ENCODE assay signal across 11 cellular contexts in the genomic region with DNA sequence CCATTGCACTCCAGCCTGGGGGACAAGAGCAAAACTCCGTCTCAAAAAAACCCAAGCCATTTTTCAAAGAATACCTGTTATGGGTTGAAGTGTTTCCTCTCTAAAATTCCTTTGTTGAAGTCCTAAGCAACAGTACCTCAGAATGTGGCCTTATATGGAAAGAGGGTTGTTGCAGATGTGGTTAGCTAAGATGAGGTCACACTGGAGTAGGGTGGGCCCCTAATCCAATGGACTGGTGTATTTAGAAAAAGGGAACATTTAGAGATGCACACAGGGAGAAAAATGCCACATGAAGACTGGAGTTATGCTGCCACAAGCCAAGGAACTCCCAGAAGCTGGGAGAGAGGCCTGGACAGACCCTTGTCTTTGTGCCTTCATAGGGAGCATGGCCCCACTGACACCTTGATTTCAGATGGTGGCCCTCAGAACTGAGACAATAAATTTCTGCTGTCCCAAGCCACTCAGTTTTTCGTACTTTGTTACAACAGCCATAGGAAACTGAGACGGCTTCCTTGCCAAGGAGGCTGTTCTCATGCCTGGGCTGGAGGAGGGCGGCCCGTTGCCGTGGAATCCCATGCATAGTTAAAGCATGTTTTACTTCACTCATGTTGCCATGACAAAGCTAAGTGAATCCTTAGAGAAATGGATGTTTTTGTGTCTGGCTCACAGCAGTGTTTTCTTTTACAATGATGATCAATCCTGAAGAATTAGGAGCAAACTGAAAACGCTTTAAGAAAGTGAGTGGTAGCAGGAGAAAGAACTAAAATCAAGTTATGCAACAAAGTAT. TPM values are rescaled to one million over a fixed set of nuclear protein-coding genes. Genes with fewer than 3 reads are reported as not detected.
DNase-seq lines count a peak whose midpoint lies in the region; ATAC-seq and TF ChIP-seq lines count a peak whose summit lies in the region.
"Had no signal": no experiment of that assay in that cellular context is flagged by ENCODE, and none has a peak within 500 bp of the region (broad histone marks: within the 10 kb centered on the region; RNA-seq: fewer than 3 reads in every experiment).

No MANE protein-coding gene starts in this region.

- ATAC-seq in CD4-positive, alpha-beta T cell (ENCODE audit: poor library complexity) = no peak
- peak; percentile 39 for ATAC-seq in activated CD8-positive, alpha-beta T cell treated with anti-CD3 and anti-CD28 coated beads for 36 hours
- no peak for ATAC-seq in HG03378 (IDR thresholded peaks at IDR 0.05; ENCODE audit: unreplicated experiment)
- ATAC-seq in omental fat pad (ENCODE audit: low FRiP score) = no peak

- no peaks in the 10 kb centered on the region for H3K27me3 ChIP-seq in CD4-positive, alpha-beta T cell (ENCODE audit: control insufficient read depth, insufficient read depth, low read length)
- H3K27me3 ChIP-seq: upper lobe of left lung had no signal

- H3K27ac Mint-ChIP-seq in CD4-positive, alpha-beta T cell = peak overlapping the region; percentile 85
- H3K27ac Mint-ChIP-seq in activated CD8-positive, alpha-beta T cell treated with anti-CD3 and anti-CD28 coated beads for 36 hours = peak overlapping the region; percentile 72
- peak overlapping the region; percentile 10 for H3K27ac Mint-ChIP-seq in progenitor cell of endocrine pancreas

- H3K4me3 ChIP-seq in foreskin fibroblast (ENCODE audit: low read depth in 1 of 2, low read length in 2 of 2) = no peak overlapping the region
- H3K4me3 ChIP-seq: upper lobe of left lung had no signal

- H3K36me3 Mint-ChIP-seq in CD4-positive, alpha-beta T cell (ENCODE audit: low read depth) = peaks cover 65% of the 10 kb centered on the region
- H3K36me3 Mint-ChIP-seq in activated CD8-positive, alpha-beta T cell treated with anti-CD3 and anti-CD28 coated beads for 36 hours (ENCODE audit: low read depth) = peaks cover 47% of the 10 kb centered on the region
- H3K36me3 Mint-ChIP-seq in progenitor cell of endocrine pancreas (ENCODE audit: insufficient read depth) = peaks cover 13% of the 10 kb centered on the region

- H3K27ac ChIP-seq in CD4-positive, alpha-beta T cell (ENCODE audit: low read depth, low read length) = no peak overlapping the region
- H3K27ac ChIP-seq: upper lobe of left lung had no signal

- H3K9me3 ChIP-seq in CD4-positive, alpha-beta T cell (ENCODE audit: control insufficient read depth, low read length) = no peaks in the 10 kb centered on the region
- H3K9me3 ChIP-seq: upper lobe of left lung had no signal

- CTCF ChIA-PET in CD4-positive, alpha-beta T cell (lab: Charles Lee) = no interaction called here
- CTCF ChIA-PET in activated CD8-positive, alpha-beta T cell treated with anti-CD3 and anti-CD28 coated beads for 36 hours (lab: Charles Lee) = no interaction called here

- DNase-seq in CD4-positive, alpha-beta T cell = no peak
- no peak for DNase-seq in activated CD8-positive, alpha-beta T cell treated with anti-CD3 and anti-CD28 coated beads for 36 hours
- peak; percentile 31 to 71 for DNase-seq in foreskin fibroblast
- DNase-seq in progenitor cell of endocrine pancreas (ENCODE audit: low spot score, unreplicated experiment) = no peak
- no peak for DNase-seq in superior temporal gyrus (ENCODE audit: extremely low spot score)
- DNase-seq in NCI-H774 (lab: John Stamatoyannopoulos, UW) = no peak
- no peak for DNase-seq in omental fat pad (ENCODE audit: low spot score)
- DNase-seq: activated CD8-positive, alpha-beta memory T cell treated with anti-CD3 and anti-CD28 coated beads, Interleukin-2, amount 50 U/mL, for 48 hours; NCI-H226 had no signal

- POLR2A ChIA-PET in CD4-positive, alpha-beta T cell (lab: Charles Lee) = interaction anchor here (9.0 kb wide), 1 partner anchor 16 kb away, joined by 105 read pairs; a partner anchor contains a TSS
- POLR2A ChIA-PET in activated CD8-positive, alpha-beta T cell treated with anti-CD3 and anti-CD28 coated beads for 36 hours (lab: Charles Lee) = no interaction called here

- H3K27me3 Mint-ChIP-seq in CD4-positive, alpha-beta T cell = no peaks in the 10 kb centered on the region
- no peaks in the 10 kb centered on the region for H3K27me3 Mint-ChIP-seq in activated CD8-positive, alpha-beta T cell treated with anti-CD3 and anti-CD28 coated beads for 36 hours
- no peaks in the 10 kb centered on the region for H3K27me3 Mint-ChIP-seq in progenitor cell of endocrine pancreas

- intact Hi-C loops in CD4-positive, alpha-beta T cell (cut with DNase I, micrococcal nuclease) = no loop called here
- intact Hi-C loops in activated CD8-positive, alpha-beta T cell treated with anti-CD3 and anti-CD28 coated beads for 36 hours (cut with micrococcal nuclease) = no loop called here

- peaks cover 47% of the 10 kb centered on the region for H3K4me1 Mint-ChIP-seq in CD4-positive, alpha-beta T cell (ENCODE audit: low read depth)
- peaks cover 33% of the 10 kb centered on the region for H3K4me1 Mint-ChIP-seq in activated CD8-positive, alpha-beta T cell treated with anti-CD3 and anti-CD28 coated beads for 36 hours (ENCODE audit: low read depth)
- H3K4me1 Mint-ChIP-seq in progenitor cell of endocrine pancreas (ENCODE audit: low read depth) = peaks cover 8% of the 10 kb centered on the region

- H3K4me3 Mint-ChIP-seq in CD4-positive, alpha-beta T cell = no peak overlapping the region
- no peak overlapping the region for H3K4me3 Mint-ChIP-seq in activated CD8-positive, alpha-beta T cell treated with anti-CD3 and anti-CD28 coated beads for 36 hours
- no peak overlapping the region for H3K4me3 Mint-ChIP-seq in progenitor cell of endocrine pancreas (ENCODE audit: low read depth)

- H3K9me3 Mint-ChIP-seq in CD4-positive, alpha-beta T cell = no peaks in the 10 kb centered on the region
- no peaks in the 10 kb centered on the region for H3K9me3 Mint-ChIP-seq in activated CD8-positive, alpha-beta T cell treated with anti-CD3 and anti-CD28 coated beads for 36 hours
- peaks cover 12% of the 10 kb centered on the region for H3K9me3 Mint-ChIP-seq in progenitor cell of endocrine pancreas (ENCODE audit: low read depth)

- no peak for TF ChIP-seq CTCF in CD4-positive, alpha-beta T cell (IDR thresholded peaks at IDR 0.05)
- no peak for TF ChIP-seq CTCF in activated CD8-positive, alpha-beta T cell treated with anti-CD3 and anti-CD28 coated beads for 36 hours (IDR thresholded peaks at IDR 0.05)
- TF ChIP-seq CTCF in foreskin fibroblast (IDR thresholded peaks at IDR 0.05; ENCODE audit: low read depth, low read length) = no peak
- TF ChIP-seq CTCF in progenitor cell of endocrine pancreas (IDR thresholded peaks at IDR 0.05; ENCODE audit: unreplicated experiment) = no peak
- no peak for TF ChIP-seq CTCF in omental fat pad (IDR thresholded peaks at IDR 0.05)

RNA-seq across cellular contexts. Expression of a gene that starts 16.5 kb away (rescaled TPM):
- total RNA-seq in CD4-positive, alpha-beta T cell = 10 to 100 TPM; 21.4 to 22.3 TPM
- 10 to 100 TPM; 16.0 to 19.2 TPM for total RNA-seq in activated CD8-positive, alpha-beta T cell treated with anti-CD3 and anti-CD28 coated beads for 36 hours
- total RNA-seq in progenitor cell of endocrine pancreas = 22.6 and 23.4 TPM in 2 replicates
- total RNA-seq in omental fat pad = 10 to 100 TPM in 1 of 4 donors, 1 to 10 TPM in 3; 6.6 to 13.1 (median 8.7) TPM

RNA-seq across cellular contexts. Expression of a gene that starts 16.7 kb away (rescaled TPM):
- 10 to 100 TPM; 59.1 to 60.0 TPM for total RNA-seq in CD4-positive, alpha-beta T cell
- 10 to 100 TPM; 32.4 to 34.5 TPM for total RNA-seq in activated CD8-positive, alpha-beta T cell treated with anti-CD3 and anti-CD28 coated beads for 36 hours
- 58.5 and 65.4 TPM in 2 replicates for total RNA-seq in progenitor cell of endocrine pancreas
- total RNA-seq in omental fat pad = 10 to 100 TPM; 13.2 to 25.1 (median 17.1) TPM

RNA-seq across cellular contexts. Expression of a gene that starts 29.0 kb away (rescaled TPM):
- total RNA-seq in CD4-positive, alpha-beta T cell = 10 to 100 TPM; 21.4 to 25.2 TPM
- 10 to 100 TPM; 30.8 to 31.7 TPM for total RNA-seq in activated CD8-positive, alpha-beta T cell treated with anti-CD3 and anti-CD28 coated beads for 36 hours
- total RNA-seq in progenitor cell of endocrine pancreas (17.6 and 20.5 TPM in 2 replicates), omental fat pad (10 to 100 TPM; 20.2 to 31.8 (median 29.8) TPM)

Comparison
In these comparisons a context has a peak if more than half of its experiments do, and no peak if none do; other contexts are left out.
1. DNase-seq: peak in foreskin fibroblast (2 of 2); none in CD4-positive, alpha-beta T cell (0 of 10), activated CD8-positive, alpha-beta T cell treated with anti-CD3 and anti-CD28 coated beads for 36 hours (single experiment), progenitor cell of endocrine pancreas (single experiment), superior temporal gyrus (single experiment), NCI-H774 (single experiment) and omental fat pad (single experiment).
2. H3K27ac Mint-ChIP-seq: peak in every context shown above with its lines; median percentile 85 in CD4-positive, alpha-beta T cell; 72 in activated CD8-positive, alpha-beta T cell treated with anti-CD3 and anti-CD28 coated beads for 36 hours; 10 in progenitor cell of endocrine pancreas.